ENCODE assay signal across 27 cellular contexts in genomic region chrX:105477351-105477750, GRCh38.
"Had no signal": no experiment of that assay in that cellular context is flagged by ENCODE, and none has a peak within 500 bp of the region (broad histone marks: within the 10 kb centered on the region; RNA-seq: fewer than 3 reads in every experiment).

No MANE protein-coding gene starts in this region.

- H3K27me3 ChIP-seq: cardiac muscle cell, colonic mucosa, left lung, neural progenitor cell, spleen, testis, transverse colon had no signal

- H2AFZ ChIP-seq: neural progenitor cell had no signal

- DNase-seq: activated B cell treated with CpG ODN at 0.5 μM for 24 hours; activated CD4-positive, alpha-beta T cell treated with anti-CD3 and anti-CD28 coated beads, Interleukin-2, amount 50 U/mL, for 1 hour; activated CD8-positive, alpha-beta T cell treated with anti-CD3 and anti-CD28 coated beads for 36 hours; activated gamma-delta T cell treated with Interleukin-2 at 50 U/mL for 16 hours; activated naive CD8-positive, alpha-beta T cell treated with anti-CD3 and anti-CD28 coated beads, Interleukin-2, amount 50 U/mL, for 24 hours; activated T-cell treated with anti-CD3 and anti-CD28 coated beads, Interleukin-2, amount 50 U/mL, for 4 hours; cerebellar nuclear complex; colonic mucosa; effector CD8-positive, alpha-beta T cell; erythroblast; heart left ventricle; hypothalamus; immature natural killer cell; left lung; lower lobe of right lung; mesendoderm; natural killer cell; occipital lobe; right cardiac atrium; spleen; stimulated activated naive CD8-positive, alpha-beta T cell treated with anti-CD3 and anti-CD28 coated beads, Interleukin-15, Interleukin-2, amounts not matched to agents 100 U/mL and 50 U/mL, for 24 hours; T-helper 1 cell; testis; transverse colon had no signal

- H3K4me3 ChIP-seq: cardiac muscle cell, colonic mucosa, heart left ventricle, left lung, lower lobe of right lung, neural progenitor cell, spleen, testis, transverse colon had no signal

- H3K9ac ChIP-seq: neural progenitor cell had no signal

- H3K4me1 ChIP-seq: colonic mucosa, left lung, lower lobe of right lung, neural progenitor cell, spleen, testis, transverse colon had no signal

- H3K4me2 ChIP-seq: neural progenitor cell had no signal

- H3K9me3 ChIP-seq: colonic mucosa, heart left ventricle, left lung, lower lobe of right lung, spleen, testis, transverse colon had no signal

- H3K36me3 ChIP-seq: cardiac muscle cell, colonic mucosa, heart left ventricle, left lung, lower lobe of right lung, neural progenitor cell, spleen, transverse colon had no signal

- ATAC-seq: activated CD8-positive, alpha-beta T cell treated with anti-CD3 and anti-CD28 coated beads for 36 hours; activated naive CD8-positive, alpha-beta T cell treated with anti-CD3 and anti-CD28 coated beads, Interleukin-2, amount 50 U/mL, for 24 hours; activated T-cell treated with anti-CD3 and anti-CD28 coated beads, Interleukin-2, amount 50 U/mL, for 4 hours; activated T-helper 17 cell treated with anti-CD3 and anti-CD28 coated beads, Interleukin-2, amount 50 U/mL, for 72 hours; heart left ventricle; left lung; lower lobe of right lung; natural killer cell; right cardiac atrium; stimulated activated naive CD8-positive, alpha-beta T cell treated with anti-CD3 and anti-CD28 coated beads, Interleukin-15, Interleukin-2, amounts not matched to agents 100 U/mL and 50 U/mL, for 24 hours had no signal

- H3K27ac ChIP-seq: cardiac muscle cell, colonic mucosa, heart left ventricle, left lung, lower lobe of right lung, neural progenitor cell, spleen, testis, transverse colon had no signal
